Comparison of ENCODE assay signal across 8 cellular contexts in genomic region chr22:23913306-23913660, GRCh38. TPM values are rescaled to one million over a fixed set of nuclear protein-coding genes. Genes with fewer than 3 reads are reported as not detected.
DNase-seq lines count a peak whose midpoint lies in the region; ATAC-seq and TF ChIP-seq lines count a peak whose summit lies in the region.

No MANE protein-coding gene starts in this region.

- peaks cover 10% of the 10 kb centered on the region for H3K4me1 Mint-ChIP-seq in CD14-positive monocyte

- H3K27me3 ChIP-seq in HCT116 (ENCODE audit: insufficient read depth, low read length) (no peaks in the 10 kb centered on the region), left lung (no peaks in the 10 kb centered on the region), transverse colon (no peaks in the 10 kb centered on the region)

- RAD21 ChIA-PET in HCT116 (lab: Charles Lee; ENCODE audit: low non-redundant PET in 1 of 2, low total read pairs in 2 of 2, uncharacterized antibody in 2 of 2, unreplicated experiment in 2 of 2): no interaction called here

- H3K27me3 Mint-ChIP-seq in CD14-positive monocyte (ENCODE audit: low read depth in 3 of 3): peaks cover 1 to 2% (median 2%) of the 10 kb centered on the region in 3 donors

- POLR2A ChIA-PET in HCT116 (lab: Charles Lee): interaction anchor here (0.6 to 2.0 kb wide), 9 partner anchors 9 to 155 kb away, joined by 3 to 23 read pairs (median 5); partner anchors contain the start of genes MIF and SLC2A11

- H3K4me3 Mint-ChIP-seq in CD14-positive monocyte: peak overlapping the region; percentile 97 to 99

- TF ChIP-seq POLR2A in HCT116 (IDR thresholded peaks at IDR 0.05; ENCODE audit: borderline replicate concordance, extremely low read depth, insufficient read depth, insufficient read length): no peak
- no peak for TF ChIP-seq POLR2A in transverse colon (IDR thresholded peaks at IDR 0.05)

- TF ChIP-seq CTCF in CD14-positive monocyte (IDR thresholded peaks at IDR 0.05) (no peak), HCT116 (IDR thresholded peaks at IDR 0.05 in 2 of 3, conservative IDR thresholded peaks at IDR 0.05 in 1 of 3; ENCODE audit: borderline replicate concordance in 1 of 3, insufficient read depth in 1 of 3, low read depth in 2 of 3, low read length in 2 of 3) (no peak), left lung (IDR thresholded peaks at IDR 0.05) (no peak), transverse colon (IDR thresholded peaks at IDR 0.05) (no peak)

- peak overlapping the region; percentile 84 for H3K27ac ChIP-seq in HCT116 (ENCODE audit: low read depth, low read length)
- peak overlapping the region; percentile 79 to 90 for H3K27ac ChIP-seq in left lung
- peak overlapping the region; percentile 84 to 93 (median 88) for H3K27ac ChIP-seq in transverse colon

- H3K4me3 ChIP-seq in HCT116 (replicated peaks in 1 of 2; ENCODE audit: low read depth in 1 of 2, low read length in 2 of 2) (peak overlapping the region; percentile 73 to 86), left lung (peak overlapping the region; percentile 50 to 59), transverse colon (peak overlapping the region; percentile 20 to 73 (median 49))

- TF ChIP-seq EP300 in transverse colon (IDR thresholded peaks at IDR 0.05; ENCODE audit: low read depth): no peak

- BruUV-seq in HCT116 (replicated peaks; lab: Mats Ljungman, UMichigan): no TSS peak

- DNase-seq in CD14-positive monocyte (ENCODE audit: low spot score) (no peak), HCT116 (ENCODE audit: low read depth, low spot score) (no peak), left lung (no peak), transverse colon (no peak), DMS53 treated with DMSO at 0.1 percent for 48 hours (lab: John Stamatoyannopoulos, UW; ENCODE audit: unreplicated experiment) (no peak), NCI-H1417 (lab: John Stamatoyannopoulos, UW) (no peak)
- DNase-seq in activated naive CD4-positive, alpha-beta T cell treated with anti-CD3 and anti-CD28 coated beads, Interleukin-2, amount 50 U/mL, for 72 hours (ENCODE audit: low spot score in 2 of 2): peak in 1 of 2 donors; percentile 25

- peak overlapping the region; percentile 89 for H3K9ac ChIP-seq in HCT116 (ENCODE audit: low read length)

- H3K9me3 Mint-ChIP-seq in CD14-positive monocyte: no peaks in the 10 kb centered on the region
- H3K9me3 Mint-ChIP-seq in activated naive CD4-positive, alpha-beta T cell treated with anti-CD3 and anti-CD28 coated beads, Interleukin-2, amount 50 U/mL, for 72 hours: no peaks in the 10 kb centered on the region

- ATAC-seq in HCT116 (no peak), left lung (no peak), HG02759 (IDR thresholded peaks at IDR 0.05; ENCODE audit: unreplicated experiment) (no peak)
- ATAC-seq in activated naive CD4-positive, alpha-beta T cell treated with anti-CD3 and anti-CD28 coated beads, Interleukin-2, amount 50 U/mL, for 72 hours: peak; percentile 28 to 29

- H3K9me3 ChIP-seq in HCT116 (ENCODE audit: control insufficient read depth in 1 of 2, insufficient read depth in 1 of 2, low read depth in 1 of 2, low read length in 2 of 2): no peaks in the 10 kb centered on the region
- H3K9me3 ChIP-seq in left lung: no peaks in the 10 kb centered on the region
- no peaks in the 10 kb centered on the region for H3K9me3 ChIP-seq in transverse colon

- peak overlapping the region; percentile 92 for H3K4me2 ChIP-seq in HCT116 (ENCODE audit: low read length)

- TF ChIP-seq RAD21 in HCT116 (IDR thresholded peaks at IDR 0.05; ENCODE audit: low read depth): no peak

- H3K9me2 ChIP-seq in HCT116 (ENCODE audit: insufficient read depth): no peaks in the 10 kb centered on the region

- WGBS in transverse colon (ENCODE audit: low coverage in 1 of 2), 2 donors: 0% methylated on average over 1 of the region's 1 CpG

- H4K20me1 ChIP-seq in HCT116 (ENCODE audit: insufficient read depth): no peaks in the 10 kb centered on the region

- peaks cover 4 to 7% of the 10 kb centered on the region in 2 donors for H3K36me3 Mint-ChIP-seq in CD14-positive monocyte
- H3K36me3 Mint-ChIP-seq in activated naive CD4-positive, alpha-beta T cell treated with anti-CD3 and anti-CD28 coated beads, Interleukin-2, amount 50 U/mL, for 72 hours: peaks cover 4 to 5% of the 10 kb centered on the region in 2 donors

- in situ Hi-C loops in transverse colon (cut with MboI; ENCODE audit: low pct_ligation_motif_present in 1 of 4, low pct_unique_long_range_greater_than_20kb in 1 of 4, low sequenced_read_pairs in 3 of 4): no loop called here

- no peaks in the 10 kb centered on the region for H3K79me2 ChIP-seq in HCT116 (ENCODE audit: insufficient read depth, low read length)

- intact Hi-C loops in CD14-positive monocyte (cut with micrococcal nuclease) (loop anchor here (2.0 to 5.0 kb wide), 3 partner anchors 18 to 126 kb away; partner anchors contain the start of genes DDT (in 1 of the 2), MIF (in 1 of the 2) and SMARCB1 (in 1 of the 2)), HCT116 (cut with micrococcal nuclease) (no loop called here), left lung (cut with DNase I) (no loop called here), transverse colon (cut with DNase I; ENCODE audit: low total_unique reads) (no loop called here)

- H3K36me3 ChIP-seq in HCT116 (ENCODE audit: control insufficient read depth in 1 of 2, insufficient read depth in 2 of 2, low read length in 2 of 2): no peaks in the 10 kb centered on the region
- H3K36me3 ChIP-seq in left lung: no peaks in the 10 kb centered on the region
- no peaks in the 10 kb centered on the region for H3K36me3 ChIP-seq in transverse colon

- CTCF ChIA-PET in HCT116 (lab: Charles Lee): interaction anchor here (1.1 to 2.9 kb wide), 3 partner anchors 17 to 64 kb away, joined by 3 to 21 read pairs (median 5); partner anchors contain the start of gene MIF

- peak overlapping the region; percentile 91 to 99 (median 98) for H3K27ac Mint-ChIP-seq in CD14-positive monocyte
- peak overlapping the region; percentile 94 to 98 for H3K27ac Mint-ChIP-seq in activated naive CD4-positive, alpha-beta T cell treated with anti-CD3 and anti-CD28 coated beads, Interleukin-2, amount 50 U/mL, for 72 hours

- H3K4me1 ChIP-seq in HCT116 (ENCODE audit: control insufficient read depth in 1 of 2, insufficient read depth in 2 of 2, low read length in 2 of 2): peaks cover 0 to 16% of the 10 kb centered on the region in 2 experiments; a peak in 3 of 4 replicates
- peaks cover 5 to 15% of the 10 kb centered on the region in 2 donors for H3K4me1 ChIP-seq in left lung
- peaks cover 0 to 41% (median 16%) of the 10 kb centered on the region in 4 donors for H3K4me1 ChIP-seq in transverse colon

- H2AFZ ChIP-seq in HCT116 (ENCODE audit: low read depth, low read length, poor library complexity, severe bottlenecking): no peak overlapping the region

TF ChIP-seq in HCT116, 20 proteins besides CTCF, POLR2A, EP300 and RAD21 (continues in another document):
- TF ChIP-seq ZBTB33 (IDR thresholded peaks at IDR 0.05; ENCODE audit: extremely low read depth, insufficient replicate concordance, low read length): no peak
- no peak for TF ChIP-seq SIN3A (IDR thresholded peaks at IDR 0.05; ENCODE audit: low read depth)
- no peak for TF ChIP-seq ZNF274 (IDR thresholded peaks at IDR 0.05; ENCODE audit: low read depth, low read length)
- TF ChIP-seq EGR1 (IDR thresholded peaks at IDR 0.05; ENCODE audit: low read depth): no peak
- TF ChIP-seq ZFX (IDR thresholded peaks at IDR 0.05): no peak
- TF ChIP-seq EZH2phosphoT487 (IDR thresholded peaks at IDR 0.05; ENCODE audit: borderline replicate concordance): no peak
- TF ChIP-seq FOSL1 (IDR thresholded peaks at IDR 0.05; ENCODE audit: low read depth): no peak

RNA-seq across cellular contexts. Expression of gene MIF, which starts 19.1 kb away (rescaled TPM):
- polyA plus RNA-seq in CD14-positive monocyte: 100 to 1,000 TPM; 338 to 390 TPM
- total RNA-seq in HCT116 (2021; ENCODE audit: unreplicated experiment) (1,511 TPM), left lung (100 to 1,000 TPM; 361 to 467 TPM), transverse colon (100 to 1,000 TPM; 123 to 210 (median 139) TPM)
- polyA plus RNA-seq in HCT116 (2012): 2,200 and 2,435 TPM in 2 replicates
- total RNA-seq in activated naive CD4-positive, alpha-beta T cell treated with anti-CD3 and anti-CD28 coated beads, Interleukin-2, amount 50 U/mL, for 72 hours: 1,000 to 10,000 TPM in 1 of 2 donors, 100 to 1,000 TPM in 1; 919 to 1,364 TPM

RNA-seq across cellular contexts. Expression of gene GSTT2B, which starts 47.7 kb away (rescaled TPM):
- polyA plus RNA-seq in CD14-positive monocyte: under 1 TPM in 1 of 2 donors, not detected in 1; 0.25 TPM
- total RNA-seq in HCT116 (2021; ENCODE audit: unreplicated experiment): 14.3 TPM
- 16.7 and 20.2 TPM in 2 replicates for polyA plus RNA-seq in HCT116 (2012)
- under 1 TPM in 1 of 2 donors, not detected in 1; 0.39 TPM for total RNA-seq in activated naive CD4-positive, alpha-beta T cell treated with anti-CD3 and anti-CD28 coated beads, Interleukin-2, amount 50 U/mL, for 72 hours
- 10 to 100 TPM in 1 of 2 donors, 1 to 10 TPM in 1; 1.3 to 33.7 TPM for total RNA-seq in left lung
- 1 to 10 TPM in 1 of 4 donors, not detected in 3; 2.4 TPM for total RNA-seq in transverse colon

RNA-seq across cellular contexts. Expression of gene DDTL, which starts 53.4 kb away (rescaled TPM):
- under 1 TPM; 0.25 to 0.41 TPM for polyA plus RNA-seq in CD14-positive monocyte
- 3.4 TPM for total RNA-seq in HCT116 (2021; ENCODE audit: unreplicated experiment)
- 3.1 and 3.8 TPM in 2 replicates for polyA plus RNA-seq in HCT116 (2012)
- 1 to 10 TPM; 1.9 to 2.8 TPM for total RNA-seq in activated naive CD4-positive, alpha-beta T cell treated with anti-CD3 and anti-CD28 coated beads, Interleukin-2, amount 50 U/mL, for 72 hours
- total RNA-seq in left lung: 1 to 10 TPM in 1 of 2 donors, not detected in 1; 2.4 TPM
- 1 to 10 TPM in 2 of 4 donors, not detected in 2; 1.5 to 1.8 TPM for total RNA-seq in transverse colon

RNA-seq across cellular contexts. Expression of gene SLC2A11, which starts 55.6 kb away (rescaled TPM):
- polyA plus RNA-seq in CD14-positive monocyte: 1 to 10 TPM; 1.3 to 2.5 TPM
- 17.2 TPM for total RNA-seq in HCT116 (2021; ENCODE audit: unreplicated experiment)
- polyA plus RNA-seq in HCT116 (2012): 8.5 and 9.4 TPM in 2 replicates
- 1 to 10 TPM; 6.3 to 8.1 TPM for total RNA-seq in activated naive CD4-positive, alpha-beta T cell treated with anti-CD3 and anti-CD28 coated beads, Interleukin-2, amount 50 U/mL, for 72 hours
- 10 to 100 TPM in 1 of 2 donors, 1 to 10 TPM in 1; 9.9 to 15.4 TPM for total RNA-seq in left lung
- 10 to 100 TPM in 3 of 4 donors, 1 to 10 TPM in 1; 6.0 to 27.4 (median 13.2) TPM for total RNA-seq in transverse colon

Comparison
In these comparisons a context has a peak if more than half of its experiments do, and no peak if none do; other contexts are left out.
1. ATAC-seq: peak in activated naive CD4-positive, alpha-beta T cell treated with anti-CD3 and anti-CD28 coated beads, Interleukin-2, amount 50 U/mL, for 72 hours (2 of 2); none in HCT116 (single experiment), left lung (single experiment) and HG02759 (single experiment).
2. intact Hi-C loops: an anchor here in CD14-positive monocyte (2.0 to 5.0 kb wide); none called in HCT116, left lung and transverse colon.
3. Peak in every context shown above with its lines, with median percentiles within 50 percentile points of each other: H3K27ac ChIP-seq and H3K4me3 ChIP-seq.